27 cellular contexts compared by ENCODE assay signal in the genomic region with DNA sequence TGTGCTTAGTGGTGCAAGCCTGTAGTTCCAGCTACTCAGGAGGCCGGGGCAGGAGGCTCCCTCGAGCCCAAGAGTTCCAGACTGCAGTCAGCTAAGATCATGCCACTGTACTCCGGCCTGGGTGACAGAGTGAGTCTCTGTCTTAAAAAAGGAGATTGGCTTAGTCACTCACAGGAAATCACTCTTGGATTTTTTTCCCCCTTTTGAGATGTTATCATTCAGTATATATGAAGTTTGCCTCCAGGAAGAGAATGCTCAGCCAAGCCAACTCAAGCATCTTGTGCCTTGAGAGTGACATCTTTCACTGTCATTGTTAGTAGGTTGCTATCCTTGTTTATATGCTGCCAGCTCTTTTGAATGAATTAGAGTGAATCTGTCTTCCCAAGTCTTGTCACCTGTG.
"Had no signal": no experiment of that assay in that cellular context is flagged by ENCODE, and none has a peak within 500 bp of the region (broad histone marks: within the 10 kb centered on the region; RNA-seq: fewer than 3 reads in every experiment).

No MANE protein-coding gene starts in this region.

- H3K27ac Mint-ChIP-seq: activated naive CD8-positive, alpha-beta T cell treated with anti-CD3 and anti-CD28 coated beads for 36 hours; activated T-helper 2 cell treated with anti-CD3 and anti-CD28 coated beads, Interferon-gamma antibody, Interleukin-2, Interleukin-4, amounts not matched to agents 10 μg/mL and 5 μg/mL and 100 μg/mL, durations not matched to agents 14 hours and 24 hours and 36 hours; nephron had no signal

- H3K9me3 Mint-ChIP-seq: activated naive CD8-positive, alpha-beta T cell treated with anti-CD3 and anti-CD28 coated beads for 36 hours; activated T-cell treated with anti-CD3 and anti-CD28 coated beads, Interleukin-2, amount 50 U/mL, for 4 hours; activated T-helper 2 cell treated with anti-CD3 and anti-CD28 coated beads, Interferon-gamma antibody, Interleukin-2, Interleukin-4, amounts not matched to agents 10 μg/mL and 5 μg/mL and 100 μg/mL, durations not matched to agents 14 hours and 24 hours and 36 hours; nephron had no signal

- H3K27me3 Mint-ChIP-seq: activated naive CD8-positive, alpha-beta T cell treated with anti-CD3 and anti-CD28 coated beads for 36 hours had no signal

- ATAC-seq: activated T-cell treated with anti-CD3 and anti-CD28 coated beads, Interleukin-2, amount 50 U/mL, for 4 hours; body of pancreas; left cardiac atrium; left ventricle myocardium superior; sciatic nerve; stimulated activated naive CD8-positive, alpha-beta T cell treated with anti-CD3 and anti-CD28 coated beads, Interleukin-15, Interleukin-2, amounts not matched to agents 100 U/mL and 50 U/mL, for 24 hours had no signal

- H3K9me3 ChIP-seq: adrenal gland, body of pancreas, neutrophil, ovary, prostate gland, testis, transverse colon had no signal

- DNase-seq: activated CD4-positive, alpha-beta T cell treated with anti-CD3 and anti-CD28 coated beads for 4 hours; activated CD4-positive, alpha-beta T cell treated with anti-CD3 and anti-CD28 coated beads, Interleukin-2, amount 50 U/mL, for 48 hours; activated CD4-positive, CD25-positive, alpha-beta regulatory T cell; activated CD8-positive, alpha-beta memory T cell treated with anti-CD3 and anti-CD28 coated beads, Interleukin-2, amount 50 U/mL, for 48 hours; activated naive CD4-positive, alpha-beta T cell treated with Interleukin-2 at 50 U/mL for 16 hours; activated naive CD8-positive, alpha-beta T cell treated with anti-CD3 and anti-CD28 coated beads for 36 hours; activated T-cell treated with anti-CD3 and anti-CD28 coated beads, Interleukin-2, amount 50 U/mL, for 4 hours; aorta; body of pancreas; dermis blood vessel endothelial cell; effector CD4-positive, alpha-beta T cell; left cardiac atrium; left ventricle myocardium superior; ovary; retina; stimulated activated CD4-positive, alpha-beta T cell treated with anti-CD3 and anti-CD28 coated beads, Interleukin-12 subunit alpha, Interleukin-12 subunit beta, amount 100 ng/mL, for 4 hours; stimulated activated CD4-positive, alpha-beta T cell treated with anti-CD3 and anti-CD28 coated beads, Interleukin-4, amount 100 ng/mL, for 1 hour; stimulated activated naive CD8-positive, alpha-beta T cell treated with anti-CD3 and anti-CD28 coated beads, Interleukin-15, Interleukin-2, amounts not matched to agents 100 U/mL and 50 U/mL, for 24 hours; T1000; testis; transverse colon had no signal

- H3K4me3 Mint-ChIP-seq: activated naive CD8-positive, alpha-beta T cell treated with anti-CD3 and anti-CD28 coated beads for 36 hours; activated T-cell treated with anti-CD3 and anti-CD28 coated beads, Interleukin-2, amount 50 U/mL, for 4 hours; nephron had no signal

- H3K4me1 Mint-ChIP-seq: activated naive CD8-positive, alpha-beta T cell treated with anti-CD3 and anti-CD28 coated beads for 36 hours; nephron had no signal
